Comparison of ENCODE assay signal across 8 cellular contexts in genomic region chr11:117822031-117822521, GRCh38. TPM values are rescaled to one million over a fixed set of nuclear protein-coding genes. Genes with fewer than 3 reads are reported as not detected.
DNase-seq lines count a peak whose midpoint lies in the region; ATAC-seq and TF ChIP-seq lines count a peak whose summit lies in the region.
"Had no signal": no experiment of that assay in that cellular context is flagged by ENCODE, and none has a peak within 500 bp of the region (broad histone marks: within the 10 kb centered on the region; RNA-seq: fewer than 3 reads in every experiment).

No MANE protein-coding gene starts in this region.

- peaks cover 73% of the 10 kb centered on the region for H3K4me1 Mint-ChIP-seq in activated T-helper 1 cell treated with anti-CD3 and anti-CD28 coated beads, Interleukin-12 subunit alpha, Interleukin-12 subunit beta, Interleukin-2, Interleukin-4 antibody, amounts not matched to agents 30 ng/mL and 10 ng/mL and 1 ng/mL, durations not matched to agents 14 hours and 24 hours and 36 hours (ENCODE audit: low read depth)

- peaks cover 11 to 65% (median 43%) of the 10 kb centered on the region in 9 donors for H3K4me1 ChIP-seq in heart right ventricle

- 47 to 56% methylated on average over 16 of the region's 16 CpGs for WGBS in heart right ventricle, 2 donors

- H3K9me3 Mint-ChIP-seq in activated T-helper 1 cell treated with anti-CD3 and anti-CD28 coated beads, Interleukin-12 subunit alpha, Interleukin-12 subunit beta, Interleukin-2, Interleukin-4 antibody, amounts not matched to agents 30 ng/mL and 10 ng/mL and 1 ng/mL, durations not matched to agents 14 hours and 24 hours and 36 hours = no peaks in the 10 kb centered on the region

- no peak overlapping the region for H3K4me3 ChIP-seq in heart right ventricle
- H3K4me3 ChIP-seq: skin epidermis had no signal

- H3K27ac ChIP-seq in heart right ventricle = peak overlapping the region in 4 of 10 donors; percentile 80 to 94 (median 88)
- H3K27ac ChIP-seq: skin epidermis had no signal

- H3K27me3 Mint-ChIP-seq in activated T-helper 1 cell treated with anti-CD3 and anti-CD28 coated beads, Interleukin-12 subunit alpha, Interleukin-12 subunit beta, Interleukin-2, Interleukin-4 antibody, amounts not matched to agents 30 ng/mL and 10 ng/mL and 1 ng/mL, durations not matched to agents 14 hours and 24 hours and 36 hours (ENCODE audit: insufficient read depth) = no peaks in the 10 kb centered on the region

- TF ChIP-seq CTCF in GM10248 (IDR thresholded peaks at IDR 0.05; ENCODE audit: control extremely low read depth, extremely low read depth, low read depth, missing control alignments) (peak; percentile 62), heart right ventricle (IDR thresholded peaks at IDR 0.05) (peak; percentile 18 to 72 (median 54))

- POLR2A ChIA-PET in GM10248 (lab: Yijun Ruan, JAX) = no interaction called here

- CTCF ChIA-PET in GM10248 (lab: Yijun Ruan, JAX) = interaction anchor here (0.8 to 15.1 kb wide), 10 partner anchors 8 to 231 kb away, joined by 3 to 344 read pairs (median 16); partner anchors contain the start of gene DSCAML1

- peaks cover 2% of the 10 kb centered on the region for H3K36me3 Mint-ChIP-seq in activated T-helper 1 cell treated with anti-CD3 and anti-CD28 coated beads, Interleukin-12 subunit alpha, Interleukin-12 subunit beta, Interleukin-2, Interleukin-4 antibody, amounts not matched to agents 30 ng/mL and 10 ng/mL and 1 ng/mL, durations not matched to agents 14 hours and 24 hours and 36 hours (ENCODE audit: low read depth)

- no peaks in the 10 kb centered on the region for H3K27me3 ChIP-seq in heart right ventricle

- DNase-seq in GM10248 (ENCODE audit: extremely low spot score) (peak; percentile 60), NCI-H146 (lab: John Stamatoyannopoulos, UW) (peak; percentile 60), heart right ventricle (peak in 1 of 2 donors; percentile 59), cerebellum (ENCODE audit: low spot score) (no peak)
- no peak for DNase-seq in activated T-helper 1 cell treated with anti-CD3 and anti-CD28 coated beads, Interleukin-12 subunit alpha, Interleukin-12 subunit beta, Interleukin-2, Interleukin-4 antibody, amounts not matched to agents 30 ng/mL and 10 ng/mL and 1 ng/mL, durations not matched to agents 14 hours and 24 hours and 36 hours (ENCODE audit: low spot score)
- DNase-seq in stimulated activated CD4-positive, alpha-beta T cell treated with anti-CD3 and anti-CD28 coated beads, Interleukin-4, amount 100 ng/mL, for 4 hours = peak; percentile 42 to 59

- ATAC-seq in heart right ventricle (no peak), HG02981 (IDR thresholded peaks at IDR 0.05; ENCODE audit: unreplicated experiment) (no peak)

- H3K9me3 ChIP-seq in heart right ventricle = no peaks in the 10 kb centered on the region

- intact Hi-C loops in activated T-helper 1 cell treated with anti-CD3 and anti-CD28 coated beads, Interleukin-12 subunit alpha, Interleukin-12 subunit beta, Interleukin-2, Interleukin-4 antibody, amounts not matched to agents 30 ng/mL and 10 ng/mL and 1 ng/mL, durations not matched to agents 14 hours and 24 hours and 36 hours (cut with micrococcal nuclease) = loop anchor here (1.0 kb wide), 2 partner anchors 125 to 231 kb away; no protein-coding TSS in a partner anchor
- intact Hi-C loops in heart right ventricle (cut with DNase I) = loop anchor here in 4 of 10 donors (5.0 kb wide), 1 partner anchor 125 kb away; no protein-coding TSS in a partner anchor

- no peaks in the 10 kb centered on the region for H3K36me3 ChIP-seq in heart right ventricle

- H3K27ac Mint-ChIP-seq in activated T-helper 1 cell treated with anti-CD3 and anti-CD28 coated beads, Interleukin-12 subunit alpha, Interleukin-12 subunit beta, Interleukin-2, Interleukin-4 antibody, amounts not matched to agents 30 ng/mL and 10 ng/mL and 1 ng/mL, durations not matched to agents 14 hours and 24 hours and 36 hours = peak overlapping the region; percentile 40

- no peak overlapping the region for H3K4me3 Mint-ChIP-seq in activated T-helper 1 cell treated with anti-CD3 and anti-CD28 coated beads, Interleukin-12 subunit alpha, Interleukin-12 subunit beta, Interleukin-2, Interleukin-4 antibody, amounts not matched to agents 30 ng/mL and 10 ng/mL and 1 ng/mL, durations not matched to agents 14 hours and 24 hours and 36 hours

RNA-seq across cellular contexts. Expression of gene FXYD2, which starts 2.5 kb away (rescaled TPM):
- total RNA-seq in activated T-helper 1 cell treated with anti-CD3 and anti-CD28 coated beads, Interleukin-12 subunit alpha, Interleukin-12 subunit beta, Interleukin-2, Interleukin-4 antibody, amounts not matched to agents 30 ng/mL and 10 ng/mL and 1 ng/mL, durations not matched to agents 14 hours and 24 hours and 36 hours = 3.4 and 3.6 TPM in 2 replicates
- total RNA-seq in heart right ventricle (1 to 10 TPM in 7 of 10 donors, under 1 TPM in 3; 0.40 to 3.2 (median 1.4) TPM), cerebellum (2.4 TPM)
- 1 to 10 TPM; 1.9 to 6.0 TPM for polyA plus RNA-seq in heart right ventricle

RNA-seq across cellular contexts. Expression of gene DSCAML1, which starts 25.1 kb away (rescaled TPM):
- total RNA-seq in activated T-helper 1 cell treated with anti-CD3 and anti-CD28 coated beads, Interleukin-12 subunit alpha, Interleukin-12 subunit beta, Interleukin-2, Interleukin-4 antibody, amounts not matched to agents 30 ng/mL and 10 ng/mL and 1 ng/mL, durations not matched to agents 14 hours and 24 hours and 36 hours = not detected in 2 replicates
- total RNA-seq in heart right ventricle = 1 to 10 TPM in 3 of 10 donors, under 1 TPM in 7; 0.23 to 1.5 (median 0.57) TPM
- under 1 TPM; 0.16 to 0.88 TPM for polyA plus RNA-seq in heart right ventricle
- total RNA-seq in cerebellum = 18.8 TPM

RNA-seq across cellular contexts. Expression of gene FXYD6, which starts 54.4 kb away (rescaled TPM):
- not detected in 2 replicates for total RNA-seq in activated T-helper 1 cell treated with anti-CD3 and anti-CD28 coated beads, Interleukin-12 subunit alpha, Interleukin-12 subunit beta, Interleukin-2, Interleukin-4 antibody, amounts not matched to agents 30 ng/mL and 10 ng/mL and 1 ng/mL, durations not matched to agents 14 hours and 24 hours and 36 hours
- total RNA-seq in heart right ventricle (10 to 100 TPM; 22.0 to 42.5 (median 30.4) TPM), cerebellum (93.6 TPM)
- polyA plus RNA-seq in heart right ventricle = 10 to 100 TPM; 62.3 to 65.2 TPM

Comparison
In these comparisons a context has a peak if more than half of its experiments do, and no peak if none do; other contexts are left out.
1. DNase-seq: peak in GM10248 (single experiment), NCI-H146 (single experiment) and stimulated activated CD4-positive, alpha-beta T cell treated with anti-CD3 and anti-CD28 coated beads, Interleukin-4, amount 100 ng/mL, for 4 hours (2 of 2); none in activated T-helper 1 cell treated with anti-CD3 and anti-CD28 coated beads, Interleukin-12 subunit alpha, Interleukin-12 subunit beta, Interleukin-2, Interleukin-4 antibody, amounts not matched to agents 30 ng/mL and 10 ng/mL and 1 ng/mL, durations not matched to agents 14 hours and 24 hours and 36 hours (single experiment) and cerebellum (single experiment).
2. RNA of gene FXYD6, which starts 54.4 kb away (total RNA-seq): 93.6 TPM in cerebellum (single experiment) and 22.0 to 42.5 TPM in heart right ventricle; not detected in activated T-helper 1 cell treated with anti-CD3 and anti-CD28 coated beads, Interleukin-12 subunit alpha, Interleukin-12 subunit beta, Interleukin-2, Interleukin-4 antibody, amounts not matched to agents 30 ng/mL and 10 ng/mL and 1 ng/mL, durations not matched to agents 14 hours and 24 hours and 36 hours; every median in the first group is over 10 times any median in the second.